In the genomic region with DNA sequence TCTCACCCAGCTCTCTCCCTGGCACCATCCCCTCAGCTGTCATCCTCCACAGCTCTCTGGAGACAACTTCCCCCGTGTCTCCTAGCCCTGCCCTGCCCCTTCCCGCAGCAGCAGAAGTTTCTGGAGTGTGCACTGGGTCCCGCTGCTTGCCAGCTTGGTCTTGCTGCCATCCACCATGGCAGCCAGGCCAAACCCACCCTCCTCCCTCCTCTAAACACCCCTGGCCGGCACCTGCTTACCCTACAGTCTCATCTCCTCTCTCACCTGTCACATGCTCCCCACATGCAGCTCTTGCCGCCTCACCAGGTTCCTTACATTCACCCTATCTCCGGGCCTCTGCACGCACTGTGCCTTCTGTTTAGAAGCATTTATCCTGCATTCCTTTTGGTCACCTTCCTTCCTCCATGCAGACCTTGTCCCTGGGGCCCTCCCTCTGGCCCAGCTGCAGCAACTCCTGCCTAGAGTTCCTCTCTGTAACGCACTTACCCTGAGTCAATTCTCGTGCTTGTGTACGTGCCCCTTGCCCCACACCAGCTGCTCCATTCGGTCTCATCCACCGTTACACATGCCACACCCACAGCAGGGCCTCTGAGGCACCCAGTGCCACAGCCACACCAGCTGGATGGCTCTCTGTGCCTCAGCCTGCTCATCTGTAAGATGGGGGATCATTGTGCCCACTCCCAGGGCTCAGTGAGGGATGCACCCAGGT, we compare ENCODE assay signal across 20 cellular contexts.
DNase-seq lines count a peak whose midpoint lies in the region; ATAC-seq, FAIRE-seq and TF ChIP-seq lines count a peak whose summit lies in the region.
"Had no signal": no experiment of that assay in that cellular context is flagged by ENCODE, and none has a peak within 500 bp of the region (broad histone marks: within the 10 kb centered on the region; RNA-seq: fewer than 3 reads in every experiment).

No MANE protein-coding gene starts in this region.

- peak overlapping the region; percentile 39 for H3K14ac ChIP-seq in neuronal stem cell (ENCODE audit: low read length)

- in situ Hi-C loops in KBM-7 (cut with MboI; ENCODE audit: low pct_unique_long_range_greater_than_20kb, low sequenced_read_pairs): no loop called here

- H3K4me1 ChIP-seq in colonic mucosa: no peaks in the 10 kb centered on the region
- peaks cover 0 to 3% of the 10 kb centered on the region in 2 donors for H3K4me1 ChIP-seq in neuronal stem cell (ENCODE audit: control insufficient read depth in 2 of 2, insufficient read depth in 1 of 2, low read depth in 1 of 2, low read length in 2 of 2)
- H3K4me1 ChIP-seq: parathyroid adenoma had no signal

- no peak overlapping the region for H3K23ac ChIP-seq in neuronal stem cell (ENCODE audit: low read depth, low read length, poor library complexity)

- no peak overlapping the region for H2BK120ac ChIP-seq in neuronal stem cell (ENCODE audit: low read depth, low read length)

- H4K91ac ChIP-seq in neuronal stem cell (ENCODE audit: low read depth, low read length, poor library complexity): no peak overlapping the region

- H2AFZ ChIP-seq in neuronal stem cell (ENCODE audit: low read length): no peak overlapping the region
- H2AFZ ChIP-seq: parathyroid adenoma had no signal

- intact Hi-C loops in cardiac septum (cut with DNase I): no loop called here
- intact Hi-C loops in left ventricle myocardium superior (cut with micrococcal nuclease): no loop called here
- intact Hi-C loops in colonic mucosa (cut with DNase I): no loop called here

- peak overlapping the region; percentile 1 for H2AK5ac ChIP-seq in neuronal stem cell (ENCODE audit: low read depth, low read length)

- TF ChIP-seq CTCF in colonic mucosa (IDR thresholded peaks at IDR 0.05): no peak

- H3K9ac ChIP-seq in colonic mucosa (ENCODE audit: low read depth in 2 of 2, low read length in 2 of 2): no peak overlapping the region
- peak overlapping the region; percentile 38 for H3K9ac ChIP-seq in neuronal stem cell (ENCODE audit: low read depth, low read length, poor library complexity)
- H3K9ac ChIP-seq: parathyroid adenoma had no signal

- FAIRE-seq in urothelium cell line (lab: Jason Lieb, UNC): peak; percentile 55
- FAIRE-seq: endothelial cell of umbilical vein, G401.6 had no signal

- peak; percentile 70 for DNase-seq in cardiac septum (ENCODE audit: low spot score)
- no peak for DNase-seq in left ventricle myocardium superior
- DNase-seq in colonic mucosa: peak; percentile 12
- no peak for DNase-seq in neuronal stem cell (ENCODE audit: low spot score)
- no peak for DNase-seq in urothelium cell line (ENCODE audit: low spot score)
- no peak for DNase-seq in KBM-7
- DNase-seq in NCI-H524 treated with DMSO at 0.1 percent for 48 hours (lab: John Stamatoyannopoulos, UW): no peak
- DNase-seq: activated gamma-delta T cell; DMS 273 treated with DMSO at 0.1 percent for 48 hours; mammary epithelial cell; NCI-H1417 treated with DMSO at 0.1 percent for 48 hours; NCI-H526 treated with DMSO at 0.1 percent for 48 hours; stimulated activated CD4-positive, alpha-beta T cell treated with anti-CD3 and anti-CD28 coated beads, Interleukin-1b, Interleukin-23, amount 100 ng/mL, for 48 hours; stimulated activated naive B cell treated with anti-CD40 and anti-IgM and Interleukin-4, amounts not matched to agents 10 μg/mL and 1 μg/mL and 100 μg/mL, for 72 hours had no signal

- H2BK12ac ChIP-seq in neuronal stem cell (ENCODE audit: low read length): no peak overlapping the region

- H3K79me1 ChIP-seq in neuronal stem cell (ENCODE audit: low read depth, low read length): no peaks in the 10 kb centered on the region

- H3K27me3 ChIP-seq in colonic mucosa: no peaks in the 10 kb centered on the region
- no peaks in the 10 kb centered on the region for H3K27me3 ChIP-seq in neuronal stem cell (ENCODE audit: control insufficient read depth in 3 of 3, insufficient read depth in 3 of 3, low read depth in 1 of 3, low read length in 3 of 3)

- H3K4ac ChIP-seq in neuronal stem cell (ENCODE audit: low read length): no peak overlapping the region

- no peak overlapping the region for H3K27ac ChIP-seq in colonic mucosa
- H3K27ac ChIP-seq in neuronal stem cell (replicated peaks; ENCODE audit: low read length): no peak overlapping the region
- H3K27ac ChIP-seq: coronary artery, parathyroid adenoma, thoracic aorta had no signal

- peak overlapping the region; percentile 15 for H3K18ac ChIP-seq in neuronal stem cell (ENCODE audit: low read length)

- H3K9me3 ChIP-seq in colonic mucosa: no peaks in the 10 kb centered on the region
- no peaks in the 10 kb centered on the region for H3K9me3 ChIP-seq in neuronal stem cell (replicated peaks in 1 of 2; ENCODE audit: control insufficient read depth in 2 of 2, insufficient read depth in 1 of 2, low read depth in 1 of 2, low read length in 2 of 2)
- H3K9me3 ChIP-seq: thoracic aorta had no signal

- H4K8ac ChIP-seq in neuronal stem cell (ENCODE audit: low read depth, low read length): no peak overlapping the region

- no peak overlapping the region for H2BK5ac ChIP-seq in neuronal stem cell (ENCODE audit: low read length)

- H3K4me3 ChIP-seq in colonic mucosa (no peak overlapping the region), neuronal stem cell (ENCODE audit: low read length in 2 of 2) (peak overlapping the region in 1 of 2 donors; percentile 30)
- H3K4me3 ChIP-seq: coronary artery, thoracic aorta had no signal

- ATAC-seq in left ventricle myocardium superior (no peak), HG02970 (IDR thresholded peaks at IDR 0.05; ENCODE audit: low FRiP score, unreplicated experiment) (no peak)
- ATAC-seq: stimulated activated naive B cell treated with anti-CD40 and anti-IgM and Interleukin-4, amounts not matched to agents 10 μg/mL and 1 μg/mL and 100 μg/mL, for 72 hours had no signal

- H3K36me3 ChIP-seq in colonic mucosa (no peaks in the 10 kb centered on the region), neuronal stem cell (replicated peaks in 1 of 2; ENCODE audit: control insufficient read depth in 2 of 2, insufficient read depth in 2 of 2, low read length in 2 of 2) (no peaks in the 10 kb centered on the region)
- H3K36me3 ChIP-seq: thoracic aorta had no signal

- no peak overlapping the region for H3K4me2 ChIP-seq in neuronal stem cell (ENCODE audit: insufficient read depth, low read length, poor library complexity, severe bottlenecking)

- no CpG with 5 or more reads among the region's 12 CpGs for WGBS in neuronal stem cell (ENCODE audit: extremely low coverage in 2 of 2, insufficient read length in 2 of 2, insufficient replicate concordance in 1 of 2), 2 donors

- H2BK15ac ChIP-seq in neuronal stem cell (ENCODE audit: low read length): no peak overlapping the region

Comparison
In these comparisons a context has a peak if more than half of its experiments do, and no peak if none do; other contexts are left out.
1. DNase-seq: peak in cardiac septum (single experiment) and colonic mucosa (single experiment); none in left ventricle myocardium superior (single experiment), neuronal stem cell (single experiment), urothelium cell line (single experiment), KBM-7 (single experiment) and NCI-H524 treated with DMSO at 0.1 percent for 48 hours (single experiment).